Comparison of ENCODE assay signal across 1 cellular context in genomic region chr15:35751421-35752133, GRCh38.
TF ChIP-seq lines count a peak whose summit lies in the region.

No MANE protein-coding gene starts in this region.

TF ChIP-seq in WTC11, 78 proteins besides CTCF, POLR2A, EP300 and RAD21 (continued from another document):
- TF ChIP-seq PREB (CRISPR knock-in tag; IDR thresholded peaks at IDR 0.05; ENCODE audit: borderline replicate concordance) = no peak
- no peak for TF ChIP-seq ATF1 (CRISPR knock-in tag; IDR thresholded peaks at IDR 0.05)
